ENCODE assay signal across 8 cellular contexts in genomic region chr6:26474439-26474881, GRCh38. TPM values are rescaled to one million over a fixed set of nuclear protein-coding genes. Genes with fewer than 3 reads are reported as not detected.
DNase-seq lines count a peak whose midpoint lies in the region; ATAC-seq, FAIRE-seq and TF ChIP-seq lines count a peak whose summit lies in the region.

No MANE protein-coding gene starts in this region.

- no peak for ATAC-seq in GM18873 (IDR thresholded peaks at IDR 0.05; ENCODE audit: low FRiP score, unreplicated experiment)
- ATAC-seq in GM18867 (IDR thresholded peaks at IDR 0.05; ENCODE audit: unreplicated experiment): no peak

- no peak for TF ChIP-seq CTCF in OCI-LY7 (conservative IDR thresholded peaks at IDR 0.05; ENCODE audit: low read length)
- no peak for TF ChIP-seq CTCF in endothelial cell of umbilical vein (IDR thresholded peaks at IDR 0.05; ENCODE audit: extremely low read depth in 1 of 2, insufficient read depth in 1 of 2, low read depth in 1 of 2, low read length in 2 of 2)
- TF ChIP-seq CTCF in parathyroid adenoma (IDR thresholded peaks at IDR 0.05): no peak

- intact Hi-C loops in OCI-LY7 (cut with micrococcal nuclease; ENCODE audit: unreplicated experiment): loop anchor here (1.0 to 5.0 kb wide), 4 partner anchors 46 to 133 kb away; no protein-coding TSS in a partner anchor
- intact Hi-C loops in endothelial cell of umbilical vein (cut with micrococcal nuclease): loop anchor here (1.0 to 2.0 kb wide), 5 partner anchors 14 to 64 kb away; partner anchors contain the start of genes BTN2A1 and HMGN4

- H3K9ac ChIP-seq in endothelial cell of umbilical vein (replicated peaks; ENCODE audit: extremely low read depth, insufficient read depth, low read length) (peak overlapping the region; percentile 90), parathyroid adenoma (no peak overlapping the region)

- H3K4me3 ChIP-seq in OCI-LY7 (ENCODE audit: low read depth, low read length, poor library complexity, severe bottlenecking) (peak overlapping the region; percentile 73), endothelial cell of umbilical vein (replicated peaks in 1 of 3; ENCODE audit: insufficient read depth in 1 of 3, low read depth in 1 of 3, low read length in 3 of 3) (peak overlapping the region; percentile 28 to 73 (median 39)), parathyroid adenoma (ENCODE audit: low read depth, low read length) (peak overlapping the region; percentile 71)

- H3K9me1 ChIP-seq in endothelial cell of umbilical vein (replicated peaks; ENCODE audit: control insufficient read depth, extremely low read depth, insufficient read depth, low read length): no peaks in the 10 kb centered on the region

- no peak for TF ChIP-seq POLR2A in endothelial cell of umbilical vein (IDR thresholded peaks at IDR 0.05; ENCODE audit: low read depth, low read length)

- H3K9me2 ChIP-seq in OCI-LY7 (ENCODE audit: insufficient read depth, low read length): no peaks in the 10 kb centered on the region

- CTCF ChIA-PET in OCI-LY7 (lab: Charles Lee; ENCODE audit: unreplicated experiment): interaction anchor here (1.0 to 1.4 kb wide), 2 partner anchors 21 to 133 kb away, joined by 3 to 5 read pairs; no protein-coding TSS in a partner anchor
- CTCF ChIA-PET in endothelial cell of umbilical vein (lab: Charles Lee): interaction anchor here (0.7 to 1.8 kb wide), 10 partner anchors 9 to 135 kb away, joined by 3 to 12 read pairs (median 4); no protein-coding TSS in a partner anchor

- H3K27me3 ChIP-seq in endothelial cell of umbilical vein (ENCODE audit: control insufficient read depth in 2 of 2, insufficient read depth in 2 of 2, low read length in 2 of 2) (no peaks in the 10 kb centered on the region), parathyroid adenoma (ENCODE audit: control insufficient read depth, insufficient read depth, low read length) (no peaks in the 10 kb centered on the region)

- dilution Hi-C loops in endothelial cell of umbilical vein (cut with MboI; ENCODE audit: extremely low pct_ligation_motif_present, low sequenced_read_pairs): no loop called here

- H3K79me2 ChIP-seq in OCI-LY7 (ENCODE audit: insufficient read depth, low read depth, low read length): no peaks in the 10 kb centered on the region; the same call in 1 of the 2 replicates
- H3K79me2 ChIP-seq in endothelial cell of umbilical vein (ENCODE audit: control insufficient read depth, insufficient read depth, low read length): no peaks in the 10 kb centered on the region
- no peaks in the 10 kb centered on the region for H3K79me2 ChIP-seq in parathyroid adenoma

- H2AFZ ChIP-seq in OCI-LY7 (ENCODE audit: low read length) (peak overlapping the region; percentile 77; the same call in 1 of the 2 replicates), endothelial cell of umbilical vein (ENCODE audit: low read depth, low read length) (peak overlapping the region; percentile 1), parathyroid adenoma (peak overlapping the region; percentile 90)

- H3K4me1 ChIP-seq in OCI-LY7 (ENCODE audit: insufficient read depth, low read length, poor library complexity, severe bottlenecking): peaks cover 54% of the 10 kb centered on the region
- peaks cover 23% of the 10 kb centered on the region for H3K4me1 ChIP-seq in endothelial cell of umbilical vein (ENCODE audit: control insufficient read depth, extremely low read depth, insufficient read depth, low read length)
- H3K4me1 ChIP-seq in parathyroid adenoma: peaks cover 4% of the 10 kb centered on the region

- FAIRE-seq in endothelial cell of umbilical vein (lab: Jason Lieb, UNC): no peak

- H4K20me1 ChIP-seq in OCI-LY7 (ENCODE audit: insufficient read depth, low read length) (no peaks in the 10 kb centered on the region), endothelial cell of umbilical vein (replicated peaks; ENCODE audit: control insufficient read depth, extremely low read depth, insufficient read depth, low read length) (no peaks in the 10 kb centered on the region)

- H3K9me3 ChIP-seq in OCI-LY7 (ENCODE audit: low read length) (peaks cover 28% of the 10 kb centered on the region), endothelial cell of umbilical vein (replicated peaks; ENCODE audit: control insufficient read depth, insufficient read depth, low read length) (no peaks in the 10 kb centered on the region), parathyroid adenoma (ENCODE audit: control insufficient read depth, low read length) (no peaks in the 10 kb centered on the region)

- peak overlapping the region; percentile 88 for H3K4me2 ChIP-seq in OCI-LY7 (ENCODE audit: low read length)
- peak overlapping the region; percentile 97 for H3K4me2 ChIP-seq in endothelial cell of umbilical vein (ENCODE audit: insufficient read depth, low read length)
- H3K4me2 ChIP-seq in parathyroid adenoma (ENCODE audit: low read length): peak overlapping the region; percentile 46

- POLR2A ChIA-PET in OCI-LY7 (lab: Charles Lee) (interaction anchor here (0.7 to 2.8 kb wide), 26 partner anchors 8 to 1390 kb away, joined by 3 to 27 read pairs (median 5); partner anchors contain the start of genes BTN1A1 and HMGN4), endothelial cell of umbilical vein (lab: Charles Lee) (interaction anchor here (0.8 to 1.2 kb wide), 4 partner anchors 21 to 59 kb away, joined by 3 to 4 read pairs (median 4); no protein-coding TSS in a partner anchor)

- peaks cover 36% of the 10 kb centered on the region for H3K36me3 ChIP-seq in OCI-LY7 (ENCODE audit: insufficient read depth, low read length)
- no peaks in the 10 kb centered on the region for H3K36me3 ChIP-seq in endothelial cell of umbilical vein (ENCODE audit: control insufficient read depth in 2 of 2, extremely low read depth in 1 of 2, insufficient read depth in 2 of 2, low read length in 2 of 2)
- no peaks in the 10 kb centered on the region for H3K36me3 ChIP-seq in parathyroid adenoma (ENCODE audit: control insufficient read depth, insufficient read depth, low read length)

- BruUV-seq in OCI-LY7 (replicated peaks; lab: Mats Ljungman, UMichigan) (TSS peak; percentile 80), endothelial cell of umbilical vein (replicated peaks; lab: Mats Ljungman, UMichigan) (TSS peak; percentile 68)

- H3K27ac ChIP-seq in OCI-LY7 (ENCODE audit: low read depth, low read length, poor library complexity, severe bottlenecking) (peak overlapping the region; percentile 96), endothelial cell of umbilical vein (ENCODE audit: insufficient read depth, low read depth, low read length) (peak overlapping the region; percentile 90), parathyroid adenoma (peak overlapping the region; percentile 84)

- DNase-seq in ELR (ENCODE audit: low read depth) (peak; percentile 29), OCI-LY7 (ENCODE audit: low spot score) (peak; percentile 31), endothelial cell of umbilical vein (ENCODE audit: low read depth, low spot score) (no peak), T1000 (lab: John Stamatoyannopoulos, UW) (no peak), NCI-H1694 (lab: John Stamatoyannopoulos, UW) (no peak)

TF ChIP-seq in endothelial cell of umbilical vein, 7 proteins besides CTCF, POLR2A, EP300 and RAD21 (continues in another document):
- TF ChIP-seq FOS (IDR thresholded peaks at IDR 0.05; ENCODE audit: borderline replicate concordance, insufficient read depth, low read length): no peak
- no peak for TF ChIP-seq GATA2 (IDR thresholded peaks at IDR 0.05; ENCODE audit: insufficient read depth, insufficient read length, low read depth, low read length)
- no peak for TF ChIP-seq MAX (IDR thresholded peaks at IDR 0.05; ENCODE audit: insufficient read depth, insufficient read length)
- TF ChIP-seq POLR2AphosphoS5 (IDR thresholded peaks at IDR 0.05; ENCODE audit: insufficient read depth, low read depth, low read length): no peak
- no peak for TF ChIP-seq MYC (IDR thresholded peaks at IDR 0.05; ENCODE audit: low read depth, low read length)
- TF ChIP-seq EZH2 (IDR thresholded peaks at IDR 0.05; ENCODE audit: borderline replicate concordance, low read depth, low read length, severe bottlenecking): no peak

RNA-seq across cellular contexts. Expression of gene BTN2A1, which starts 16.7 kb away (rescaled TPM):
- 15.4 and 22.8 TPM in 2 replicates for total RNA-seq in OCI-LY7 (2014; rRNA removed; shearing (Covaris generic))
- total RNA-seq in OCI-LY7 (2022) (23.4 and 23.5 TPM in 2 replicates), endothelial cell of umbilical vein (23.4 and 25.1 TPM in 2 replicates)
- polyA plus RNA-seq in endothelial cell of umbilical vein: 26.3 and 31.9 TPM in 2 replicates
- polyA plus RNA-seq in endothelial cell of umbilical vein (2011; cell fraction: cytosol; rRNA removed): 29.5 and 32.1 TPM in 2 replicates
- 62.1 and 68.7 TPM in 2 replicates for polyA plus RNA-seq in endothelial cell of umbilical vein (2011; cell fraction: nucleus; rRNA removed)
- 21.3 and 25.6 TPM in 2 replicates for polyA plus RNA-seq in endothelial cell of umbilical vein (2012)
- polyA minus RNA-seq in endothelial cell of umbilical vein: 29.3 and 39.5 TPM in 2 replicates
- polyA minus RNA-seq in endothelial cell of umbilical vein (2011; cell fraction: cytosol; rRNA and poly(A)+ RNA removed): 3.9 TPM
- polyA minus RNA-seq in endothelial cell of umbilical vein (2011; cell fraction: nucleus; rRNA and poly(A)+ RNA removed): 18.5 and 20.2 TPM in 2 replicates

RNA-seq across cellular contexts. Expression of gene BTN1A1, which starts 25.6 kb away (rescaled TPM):
- 0.25 and 0.36 TPM in 2 replicates for total RNA-seq in OCI-LY7 (2014; rRNA removed; shearing (Covaris generic))
- total RNA-seq in OCI-LY7 (2022) (1.0 and 1.1 TPM in 2 replicates), endothelial cell of umbilical vein (not detected in 2 replicates)
- not detected in 2 replicates for polyA plus RNA-seq in endothelial cell of umbilical vein
- polyA plus RNA-seq in endothelial cell of umbilical vein (2011; cell fraction: cytosol; rRNA removed): not detected in 2 replicates
- polyA plus RNA-seq in endothelial cell of umbilical vein (2011; cell fraction: nucleus; rRNA removed): not detected in 2 replicates
- polyA plus RNA-seq in endothelial cell of umbilical vein (2012): not detected in 2 replicates
- not detected in 2 replicates for polyA minus RNA-seq in endothelial cell of umbilical vein
- not detected for polyA minus RNA-seq in endothelial cell of umbilical vein (2011; cell fraction: cytosol; rRNA and poly(A)+ RNA removed)
- not detected in 2 replicates for polyA minus RNA-seq in endothelial cell of umbilical vein (2011; cell fraction: nucleus; rRNA and poly(A)+ RNA removed)

RNA-seq across cellular contexts. Expression of gene BTN3A3, which starts 34.2 kb away (rescaled TPM):
- 17.4 and 20.5 TPM in 2 replicates for total RNA-seq in OCI-LY7 (2014; rRNA removed; shearing (Covaris generic))
- total RNA-seq in OCI-LY7 (2022): 22.1 and 26.9 TPM in 2 replicates
- 7.5 and 10.9 TPM in 2 replicates for total RNA-seq in endothelial cell of umbilical vein
- 5.9 and 8.1 TPM in 2 replicates for polyA plus RNA-seq in endothelial cell of umbilical vein
- polyA plus RNA-seq in endothelial cell of umbilical vein (2011; cell fraction: cytosol; rRNA removed): 8.5 and 9.0 TPM in 2 replicates
- 29.1 and 32.3 TPM in 2 replicates for polyA plus RNA-seq in endothelial cell of umbilical vein (2011; cell fraction: nucleus; rRNA removed)
- polyA plus RNA-seq in endothelial cell of umbilical vein (2012): 9.6 and 11.4 TPM in 2 replicates
- polyA minus RNA-seq in endothelial cell of umbilical vein: 15.9 and 27.7 TPM in 2 replicates
- polyA minus RNA-seq in endothelial cell of umbilical vein (2011; cell fraction: cytosol; rRNA and poly(A)+ RNA removed): 8.6 TPM
- polyA minus RNA-seq in endothelial cell of umbilical vein (2011; cell fraction: nucleus; rRNA and poly(A)+ RNA removed): 11.5 and 12.1 TPM in 2 replicates

Comparison
In these comparisons a context has a peak if more than half of its experiments do, and no peak if none do; other contexts are left out.
1. DNase-seq: peak in ELR (single experiment) and OCI-LY7 (single experiment); none in endothelial cell of umbilical vein (single experiment), T1000 (single experiment) and NCI-H1694 (single experiment).
2. H2AFZ ChIP-seq: peak in every context shown above with its lines; median percentile 90 in parathyroid adenoma; 77 in OCI-LY7; 1 in endothelial cell of umbilical vein.
3. H3K4me2 ChIP-seq: peak in every context shown above with its lines; median percentile 97 in endothelial cell of umbilical vein; 88 in OCI-LY7; 46 in parathyroid adenoma.
4. Peak in every context shown above with its lines, with median percentiles within 50 percentile points of each other: H3K27ac ChIP-seq and H3K4me3 ChIP-seq.